16 cellular contexts compared by ENCODE assay signal in the genomic region with DNA sequence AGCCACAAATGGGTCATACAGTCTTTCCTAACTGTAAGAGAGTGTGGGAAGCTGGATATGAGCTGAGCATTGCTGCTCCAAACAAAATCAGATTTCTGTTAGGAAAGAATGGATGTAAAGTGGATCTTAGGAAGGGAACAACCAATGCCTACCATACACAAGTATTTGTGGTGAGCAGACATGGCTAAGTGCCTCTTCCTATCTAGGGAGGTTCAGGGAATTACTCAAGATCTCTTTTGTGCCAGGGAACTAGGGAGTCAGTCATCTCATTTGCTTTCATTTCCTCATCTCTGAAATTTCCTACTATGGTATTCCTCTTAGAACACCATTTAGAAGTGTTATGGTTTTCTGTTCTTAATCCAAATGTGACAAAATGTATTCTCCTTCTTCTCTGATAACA.
"Had no signal": no experiment of that assay in that cellular context is flagged by ENCODE, and none has a peak within 500 bp of the region (broad histone marks: within the 10 kb centered on the region; RNA-seq: fewer than 3 reads in every experiment).

No MANE protein-coding gene starts in this region.

- H3K4me2 ChIP-seq: neural progenitor cell had no signal

- H3K9me3 Mint-ChIP-seq: neural progenitor cell had no signal

- H3K36me3 ChIP-seq: neural progenitor cell, ovary, right lobe of liver, spleen had no signal

- H3K27ac ChIP-seq: body of pancreas, neural progenitor cell, ovary, right lobe of liver had no signal

- H3K4me1 ChIP-seq: body of pancreas, neural progenitor cell, right lobe of liver had no signal

- H3K27ac Mint-ChIP-seq: activated naive CD8-positive, alpha-beta T cell treated with anti-CD3 and anti-CD28 coated beads for 36 hours; neural progenitor cell; stimulated activated naive CD8-positive, alpha-beta T cell treated with anti-CD3 and anti-CD28 coated beads, Interleukin-15, amount 100 ng/mL, for 72 hours; type B pancreatic cell had no signal

- H3K27me3 Mint-ChIP-seq: activated naive CD8-positive, alpha-beta T cell treated with anti-CD3 and anti-CD28 coated beads for 36 hours; stimulated activated naive CD8-positive, alpha-beta T cell treated with anti-CD3 and anti-CD28 coated beads, Interleukin-15, amount 100 ng/mL, for 72 hours had no signal

- H2AFZ ChIP-seq: neural progenitor cell had no signal

- DNase-seq: activated CD4-positive, alpha-beta T cell treated with anti-CD3 and anti-CD28 coated beads, Interleukin-2, amount 50 U/mL, for 1 hour; activated CD8-positive, alpha-beta memory T cell treated with anti-CD3 and anti-CD28 coated beads for 24 hours; activated gamma-delta T cell treated with Interleukin-2 at 50 U/mL for 16 hours; activated naive CD8-positive, alpha-beta T cell treated with anti-CD3 and anti-CD28 coated beads for 36 hours; amygdala; caudate nucleus; midbrain; ovary; right lobe of liver; spleen; stimulated activated naive CD8-positive, alpha-beta T cell treated with anti-CD3 and anti-CD28 coated beads, Interleukin-15, amount 100 ng/mL, for 72 hours had no signal

- H3K27me3 ChIP-seq: body of pancreas, neural progenitor cell, ovary, right lobe of liver, spleen had no signal

- FAIRE-seq: colon, endometrium had no signal

- H3K4me3 ChIP-seq: body of pancreas, neural progenitor cell, ovary, right lobe of liver, spleen had no signal

- H3K9ac ChIP-seq: neural progenitor cell had no signal

- H3K4me1 Mint-ChIP-seq: activated naive CD8-positive, alpha-beta T cell treated with anti-CD3 and anti-CD28 coated beads for 36 hours; neural progenitor cell; stimulated activated naive CD8-positive, alpha-beta T cell treated with anti-CD3 and anti-CD28 coated beads, Interleukin-15, amount 100 ng/mL, for 72 hours had no signal

- H3K36me3 Mint-ChIP-seq: neural progenitor cell, type B pancreatic cell had no signal

- H3K4me3 Mint-ChIP-seq: activated naive CD8-positive, alpha-beta T cell treated with anti-CD3 and anti-CD28 coated beads for 36 hours; neural progenitor cell; stimulated activated naive CD8-positive, alpha-beta T cell treated with anti-CD3 and anti-CD28 coated beads, Interleukin-15, amount 100 ng/mL, for 72 hours; type B pancreatic cell had no signal

- H3K9me3 ChIP-seq: body of pancreas, ovary, right lobe of liver had no signal
